ENCODE assay signal across 1 cellular context in the genomic region with DNA sequence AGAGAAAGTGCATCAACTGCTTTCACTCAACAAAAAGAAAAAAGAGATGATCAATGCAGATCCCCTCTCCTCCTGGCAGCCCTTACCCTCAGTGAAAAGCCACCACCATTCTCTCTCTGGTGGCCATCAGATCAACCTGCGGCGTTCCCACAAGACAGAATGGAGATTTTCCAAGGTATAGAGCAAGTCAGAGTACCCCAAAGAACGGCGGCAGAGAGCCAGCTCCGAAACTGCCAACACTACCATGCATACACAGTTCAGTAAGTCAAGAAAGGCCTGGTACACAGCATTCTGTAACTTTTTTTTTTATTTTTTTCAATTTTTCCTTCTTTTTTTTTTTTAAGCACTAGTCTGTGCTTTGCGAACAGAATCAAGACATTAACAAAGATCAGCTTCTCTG.
TF ChIP-seq lines count a peak whose summit lies in the region.

No MANE protein-coding gene starts in this region.

TF ChIP-seq in GM23338, 12 proteins besides CTCF, POLR2A, EP300 and RAD21 (continued from another document):
- TF ChIP-seq ZNF462 (CRISPR knock-in tag; IDR thresholded peaks at IDR 0.05): no peak
- TF ChIP-seq, protein P1, sequence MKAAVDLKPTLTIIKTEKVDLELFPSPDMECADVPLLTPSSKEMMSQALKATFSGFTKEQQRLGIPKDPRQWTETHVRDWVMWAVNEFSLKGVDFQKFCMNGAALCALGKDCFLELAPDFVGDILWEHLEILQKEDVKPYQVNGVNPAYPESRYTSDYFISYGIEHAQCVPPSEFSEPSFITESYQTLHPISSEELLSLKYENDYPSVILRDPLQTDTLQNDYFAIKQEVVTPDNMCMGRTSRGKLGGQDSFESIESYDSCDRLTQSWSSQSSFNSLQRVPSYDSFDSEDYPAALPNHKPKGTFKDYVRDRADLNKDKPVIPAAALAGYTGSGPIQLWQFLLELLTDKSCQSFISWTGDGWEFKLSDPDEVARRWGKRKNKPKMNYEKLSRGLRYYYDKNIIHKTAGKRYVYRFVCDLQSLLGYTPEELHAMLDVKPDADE (IDR thresholded peaks at IDR 0.05): no peak
TF ChIP-seq in GM23338: peak in this region for 0.
